Comparison of ENCODE assay signal across 5 cellular contexts in the genomic region with DNA sequence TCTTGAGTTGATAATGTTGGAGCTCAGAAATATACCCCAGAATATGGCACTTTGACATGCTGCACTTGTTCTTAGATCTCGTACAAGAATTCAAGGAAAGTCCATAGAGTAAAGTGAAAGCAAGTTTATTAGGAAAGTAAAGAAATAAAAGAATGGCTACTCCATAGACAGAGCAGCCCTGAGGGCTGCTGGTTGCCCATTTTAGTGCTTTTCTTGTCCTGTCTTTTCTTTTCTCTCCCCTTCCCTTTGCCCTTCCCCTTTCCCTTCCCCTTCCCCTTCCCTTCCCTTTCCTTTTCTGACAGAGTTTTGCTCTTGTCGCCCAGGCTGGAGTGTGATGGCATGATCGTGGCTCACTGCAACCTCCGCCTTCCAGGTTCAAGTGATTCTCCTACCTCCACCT.
DNase-seq lines count a peak whose midpoint lies in the region; FAIRE-seq and TF ChIP-seq lines count a peak whose summit lies in the region.
"Not testable (repeated sequence)": the region's sequence is repeated elsewhere in the genome, so short reads cannot be mapped to it uniquely, and the experiment has no call there.

No MANE protein-coding gene starts in this region.

- POLR2A ChIA-PET in HEK293 (lab: Yijun Ruan, JAX); H1 (lab: Charles Lee; ENCODE audit: partially characterized antibody): not testable (repeated sequence)

- H3K56ac ChIP-seq in H1 (replicated peaks; ENCODE audit: insufficient read length, low read depth, low read length), result not testable (repeated sequence)

- TF ChIP-seq POLR2A in H1 (IDR thresholded peaks at IDR 0.05; ENCODE audit: control extremely low read depth in 1 of 2, low read depth in 2 of 2, low read length in 2 of 2), result not testable (repeated sequence)

- H4K8ac ChIP-seq in H1 (ENCODE audit: extremely low read depth, insufficient read depth, low read length), result not testable (repeated sequence)
- H4K8ac ChIP-seq in mesenchymal stem cell (ENCODE audit: low read length), result peak overlapping the region; percentile 55
- peak overlapping the region; percentile 85 for H4K8ac ChIP-seq in trophoblast cell (ENCODE audit: low read depth, low read length)

- H3K4ac ChIP-seq in H1 (replicated peaks; ENCODE audit: insufficient read length, low read depth, low read length); mesenchymal stem cell (ENCODE audit: low read depth in 1 of 2, low read length in 2 of 2): not testable (repeated sequence)
- H3K4ac ChIP-seq in trophoblast cell (ENCODE audit: low read depth, low read length), result peak overlapping the region; percentile 24

- H3K9ac ChIP-seq in H1 (replicated peaks in 1 of 4; ENCODE audit: extremely low read depth in 1 of 4, low read depth in 3 of 4, low read length in 3 of 4); mesenchymal stem cell (ENCODE audit: low read length); trophoblast cell (ENCODE audit: low read length): not testable (repeated sequence)

- not testable (repeated sequence) for H3K23me2 ChIP-seq in H1 (ENCODE audit: low read depth, low read length)

- CTCF ChIA-PET in HEK293 (lab: Yijun Ruan, JAX); H1 (lab: Charles Lee; ENCODE audit: partially characterized antibody): not testable (repeated sequence)

- H3K18ac ChIP-seq in H1 (ENCODE audit: extremely low read depth, low read length), result peak overlapping the region; percentile 29; the same call in 1 of the 2 replicates
- not testable (repeated sequence) for H3K18ac ChIP-seq in mesenchymal stem cell (ENCODE audit: low read depth in 1 of 2, low read length in 2 of 2)
- H3K18ac ChIP-seq in trophoblast cell (ENCODE audit: low read length), result peak overlapping the region; percentile 87

- not testable (repeated sequence) for H3K79me1 ChIP-seq in H1 (ENCODE audit: low read depth, low read length); mesenchymal stem cell (replicated peaks; ENCODE audit: low read length, poor library complexity, severe bottlenecking)
- H3K79me1 ChIP-seq in trophoblast cell (ENCODE audit: low read length), result peaks cover 28% of the 10 kb centered on the region

- not testable (repeated sequence) for H3K36me3 ChIP-seq in HEK293 (ENCODE audit: control insufficient read depth in 2 of 2, insufficient read depth in 1 of 2, low read length in 2 of 2); H1 (ENCODE audit: control insufficient read depth in 2 of 4, insufficient read depth in 4 of 4, low read length in 3 of 4); mesenchymal stem cell (ENCODE audit: control insufficient read depth in 1 of 2, insufficient read depth in 2 of 2, low read depth in 1 of 2, low read length in 2 of 2); trophoblast cell (ENCODE audit: control insufficient read depth in 1 of 2, insufficient read depth in 2 of 2, low read length in 2 of 2)

- not testable (repeated sequence) for H3K79me2 ChIP-seq in H1 (ENCODE audit: control insufficient read depth in 1 of 2, insufficient read depth in 2 of 2, low read length in 2 of 2); trophoblast cell (ENCODE audit: control insufficient read depth, insufficient read depth, low read length, poor library complexity)

- not testable (repeated sequence) for H4K20me1 ChIP-seq in H1 (replicated peaks in 1 of 2; ENCODE audit: control insufficient read depth in 1 of 2, insufficient read depth in 2 of 2, low read length in 2 of 2)

- H3K27ac ChIP-seq in C4-2B (peak overlapping the region; percentile 55; the same call in 1 of the 2 replicates), trophoblast cell (ENCODE audit: low read depth, low read length) (peak overlapping the region; percentile 83)
- not testable (repeated sequence) for H3K27ac ChIP-seq in HEK293 (ENCODE audit: extremely low read depth, low read depth, low read length); H1 (ENCODE audit: low read depth, low read length); mesenchymal stem cell (ENCODE audit: low read length, poor library complexity, severe bottlenecking)

- H2BK15ac ChIP-seq in H1 (ENCODE audit: low read length); mesenchymal stem cell (ENCODE audit: low read depth, poor library complexity, severe bottlenecking): not testable (repeated sequence)

- not testable (repeated sequence) for H3K14ac ChIP-seq in H1 (ENCODE audit: insufficient read length); mesenchymal stem cell (ENCODE audit: low read length in 2 of 2)
- H3K14ac ChIP-seq in trophoblast cell (ENCODE audit: low read length), result peak overlapping the region; percentile 94

- not testable (repeated sequence) for DNase-seq in H1 (ENCODE audit: low read depth in 1 of 2, low spot score in 2 of 2); mesenchymal stem cell; trophoblast cell

- not testable (repeated sequence) for TF ChIP-seq RAD21 in H1 (IDR thresholded peaks at IDR 0.05 in 1 of 2, conservative IDR thresholded peaks at IDR 0.05 in 1 of 2; ENCODE audit: low read depth in 2 of 2, low read length in 2 of 2)

- H3K23ac ChIP-seq in H1 (ENCODE audit: insufficient read length); mesenchymal stem cell (ENCODE audit: low read length in 2 of 2); trophoblast cell (ENCODE audit: low read length): not testable (repeated sequence)

- H2AK5ac ChIP-seq in H1 (ENCODE audit: low read depth, low read length) (peak overlapping the region; percentile 19; the same call in 1 of the 2 replicates), trophoblast cell (ENCODE audit: low read length) (peak overlapping the region; percentile 95)
- H2AK5ac ChIP-seq in mesenchymal stem cell (ENCODE audit: low read length, severe bottlenecking), result not testable (repeated sequence)

- not testable (repeated sequence) for H4K5ac ChIP-seq in H1 (ENCODE audit: insufficient read length, low read depth, low read length)

- H2BK5ac ChIP-seq in H1 (ENCODE audit: low read depth, low read length), result peak overlapping the region; percentile 42; the same call in 1 of the 2 replicates
- not testable (repeated sequence) for H2BK5ac ChIP-seq in mesenchymal stem cell (ENCODE audit: low read depth, low read length, poor library complexity, severe bottlenecking)
- peak overlapping the region; percentile 83 for H2BK5ac ChIP-seq in trophoblast cell (ENCODE audit: low read depth, low read length, poor library complexity)

- TF ChIP-seq CTCF in C4-2B (conservative IDR thresholded peaks at IDR 0.05); HEK293 (tag by site-specific recombination; IDR thresholded peaks at IDR 0.05); H1 (IDR thresholded peaks at IDR 0.05; ENCODE audit: control extremely low read depth in 1 of 3, insufficient read depth in 1 of 3, low read depth in 1 of 3, low read length in 3 of 3): not testable (repeated sequence)

- not testable (repeated sequence) for FAIRE-seq in H1 (lab: Jason Lieb, UNC)

- not testable (repeated sequence) for H3K9me3 ChIP-seq in HEK293 (ENCODE audit: control insufficient read depth, insufficient read depth, low read depth, low read length); H1 (ENCODE audit: insufficient read depth in 2 of 2, low read depth in 1 of 2, low read length in 1 of 2); mesenchymal stem cell (ENCODE audit: control insufficient read depth, low read length); trophoblast cell (ENCODE audit: insufficient read depth, low read depth, low read length)

- H3K4me3 ChIP-seq in HEK293 (ENCODE audit: low read depth, low read length); H1 (ENCODE audit: extremely low read depth in 1 of 4, insufficient read depth in 2 of 4, low read depth in 3 of 4, low read length in 4 of 4); mesenchymal stem cell (ENCODE audit: insufficient read depth in 1 of 2, low read depth in 1 of 2, low read length in 2 of 2); trophoblast cell (ENCODE audit: low read depth, low read length): not testable (repeated sequence)

- H3K4me2 ChIP-seq in H1 (ENCODE audit: insufficient read depth in 1 of 2, low read depth in 2 of 2, low read length in 2 of 2); mesenchymal stem cell (ENCODE audit: low read length, poor library complexity, severe bottlenecking); trophoblast cell (ENCODE audit: low read length): not testable (repeated sequence)

- not testable (repeated sequence) for TF ChIP-seq EP300 in H1 (IDR thresholded peaks at IDR 0.05; ENCODE audit: borderline replicate concordance in 1 of 2, low read depth in 2 of 2, low read length in 2 of 2)

- not testable (repeated sequence) for H4K12ac ChIP-seq in trophoblast cell (ENCODE audit: low read depth, low read length)

- not testable (repeated sequence) for H2AFZ ChIP-seq in H1 (ENCODE audit: low read length); mesenchymal stem cell (ENCODE audit: low read depth, low read length); trophoblast cell (ENCODE audit: insufficient read depth, low read length, poor library complexity)

- H3K4me1 ChIP-seq in HEK293 (ENCODE audit: control insufficient read depth, insufficient read depth, low read length); mesenchymal stem cell (ENCODE audit: control insufficient read depth, insufficient read depth, low read depth, low read length): not testable (repeated sequence)
- H3K4me1 ChIP-seq in H1 (replicated peaks in 1 of 4; ENCODE audit: control insufficient read depth in 3 of 4, insufficient read depth in 4 of 4, low read length in 3 of 4) (peaks cover 1 to 12% (median 8%) of the 10 kb centered on the region in 4 experiments), trophoblast cell (ENCODE audit: control insufficient read depth in 1 of 2, insufficient read depth in 2 of 2, low read length in 2 of 2) (peaks cover 10 to 18% of the 10 kb centered on the region in 2 experiments)

- WGBS in H1 (ENCODE audit: extremely low coverage in 1 of 2, insufficient coverage in 1 of 2, insufficient read length in 1 of 2, insufficient replicate concordance in 2 of 2, low coverage in 1 of 2, low lambda C conversion rate in 2 of 2, missing lambda C conversion rate in 1 of 2), 2 experiments, result 84% methylated on average over 4 of the region's 4 CpGs; no CpG with 5 or more reads in 1 of the 2 experiments
- 100% methylated on average over 2 of the region's 4 CpGs for WGBS in mesenchymal stem cell
- no CpG with 5 or more reads among the region's 4 CpGs for WGBS in trophoblast cell (ENCODE audit: extremely low coverage, insufficient coverage, insufficient read length)

- H4K91ac ChIP-seq in H1 (replicated peaks; ENCODE audit: insufficient read length, low read length); mesenchymal stem cell (ENCODE audit: low read length): not testable (repeated sequence)
- H4K91ac ChIP-seq in trophoblast cell (ENCODE audit: low read depth, low read length), result peak overlapping the region; percentile 94

- not testable (repeated sequence) for H2BK120ac ChIP-seq in H1 (replicated peaks; ENCODE audit: low read depth, low read length); mesenchymal stem cell (ENCODE audit: low read depth, low read length)
- peak overlapping the region; percentile 97 for H2BK120ac ChIP-seq in trophoblast cell (ENCODE audit: insufficient read depth, low read length, poor library complexity)

- not testable (repeated sequence) for H3K27me3 ChIP-seq in H1 (replicated peaks in 1 of 4; ENCODE audit: control insufficient read depth in 3 of 4, extremely low read depth in 1 of 4, insufficient read depth in 3 of 4, low read length in 3 of 4); mesenchymal stem cell (ENCODE audit: control insufficient read depth in 1 of 2, insufficient read depth in 1 of 2, low read length in 2 of 2); trophoblast cell (ENCODE audit: insufficient read depth, low read length)

- H2BK12ac ChIP-seq in H1 (ENCODE audit: low read depth, low read length) (peak overlapping the region; percentile 91; the same call in 1 of the 2 replicates), trophoblast cell (ENCODE audit: low read length) (peak overlapping the region; percentile 98)
- H2BK12ac ChIP-seq in mesenchymal stem cell (ENCODE audit: low read length in 2 of 2), result not testable (repeated sequence)

- H2BK20ac ChIP-seq in H1 (ENCODE audit: low read length), result peak overlapping the region; percentile 28
